Comparison of ENCODE assay signal across 11 cellular contexts in genomic region chr3:59654120-59654952, GRCh38.
DNase-seq lines count a peak whose midpoint lies in the region; ATAC-seq, FAIRE-seq and TF ChIP-seq lines count a peak whose summit lies in the region.
"Had no signal": no experiment of that assay in that cellular context is flagged by ENCODE, and none has a peak within 500 bp of the region (broad histone marks: within the 10 kb centered on the region; RNA-seq: fewer than 3 reads in every experiment).

No MANE protein-coding gene starts in this region.

- intact Hi-C loops in right cardiac atrium (cut with DNase I) (no loop called here), sigmoid colon (cut with DNase I) (no loop called here), right lobe of liver (cut with DNase I) (no loop called here)

- TF ChIP-seq POLR2A in sigmoid colon (IDR thresholded peaks at IDR 0.05) (no peak), right lobe of liver (IDR thresholded peaks at IDR 0.05) (no peak)

- peak; percentile 9 for DNase-seq in ELF-1 (ENCODE audit: low read depth, low spot score)
- peak; percentile 88 for DNase-seq in bronchial epithelial cell (ENCODE audit: low read depth)
- peak; percentile 39 to 68 (median 60) for DNase-seq in right cardiac atrium
- DNase-seq in sigmoid colon = peak; percentile 68
- no peak for DNase-seq in NCI-H2196 treated with DMSO at 0.1 percent for 48 hours (lab: John Stamatoyannopoulos, UW; ENCODE audit: unreplicated experiment)
- no peak for DNase-seq in NCI-H2081 (lab: John Stamatoyannopoulos, UW)
- no peak for DNase-seq in stimulated activated CD4-positive, alpha-beta T cell treated with anti-CD3 and anti-CD28 coated beads, Interleukin-4, amount 100 ng/mL, for 1 hour
- no peak for DNase-seq in right lobe of liver
- DNase-seq: activated CD8-positive, alpha-beta memory T cell treated with anti-CD3 and anti-CD28 coated beads, Interleukin-2, amount 50 U/mL, for 48 hours; adrenal gland; Kasumi-1 had no signal

- FAIRE-seq in bronchial epithelial cell (lab: Jason Lieb, UNC) = peak; percentile 90

- WGBS in right cardiac atrium = 53% methylated on average over 19 of the region's 19 CpGs
- 80 to 85% methylated on average over 19 of the region's 19 CpGs for WGBS in sigmoid colon, 2 donors
- 57% methylated on average over 11 of the region's 19 CpGs for WGBS in right lobe of liver (ENCODE audit: insufficient coverage, low coverage, low lambda C conversion rate, missing lambda C conversion rate)

- no peaks in the 10 kb centered on the region for H3K36me3 ChIP-seq in bronchial epithelial cell (ENCODE audit: control insufficient read depth, insufficient read depth, low read length)
- H3K36me3 ChIP-seq in sigmoid colon = no peaks in the 10 kb centered on the region
- no peaks in the 10 kb centered on the region for H3K36me3 ChIP-seq in right lobe of liver
- H3K36me3 ChIP-seq: adrenal gland had no signal

- ATAC-seq in right cardiac atrium (peak; percentile 71 to 85), right lobe of liver (no peak)

- no peak for TF ChIP-seq EP300 in sigmoid colon (IDR thresholded peaks at IDR 0.05)

- TF ChIP-seq CTCF in bronchial epithelial cell (IDR thresholded peaks at IDR 0.05; ENCODE audit: insufficient read depth, low read length, severe bottlenecking) (no peak), sigmoid colon (IDR thresholded peaks at IDR 0.05) (no peak), right lobe of liver (IDR thresholded peaks at IDR 0.05) (no peak)

- H3K4me1 ChIP-seq in right cardiac atrium (ENCODE audit: control insufficient read depth, insufficient read depth, low read length) = no peaks in the 10 kb centered on the region
- no peaks in the 10 kb centered on the region for H3K4me1 ChIP-seq in sigmoid colon
- H3K4me1 ChIP-seq in right lobe of liver = no peaks in the 10 kb centered on the region
- H3K4me1 ChIP-seq: adrenal gland had no signal

- H3K4me3 ChIP-seq in bronchial epithelial cell (ENCODE audit: low read depth, low read length) = peak overlapping the region; percentile 9
- H3K4me3 ChIP-seq in right cardiac atrium (ENCODE audit: low read length) = no peak overlapping the region
- no peak overlapping the region for H3K4me3 ChIP-seq in sigmoid colon
- no peak overlapping the region for H3K4me3 ChIP-seq in right lobe of liver
- H3K4me3 ChIP-seq: adrenal gland had no signal

- no peaks in the 10 kb centered on the region for H3K9me3 ChIP-seq in right cardiac atrium (ENCODE audit: control insufficient read depth, low read length)
- H3K9me3 ChIP-seq in sigmoid colon = peaks cover 0 to 7% (median 2%) of the 10 kb centered on the region in 4 donors
- H3K9me3 ChIP-seq in right lobe of liver = no peaks in the 10 kb centered on the region

- H3K27me3 ChIP-seq in bronchial epithelial cell (ENCODE audit: control insufficient read depth, insufficient read depth, low read length) (no peaks in the 10 kb centered on the region), right cardiac atrium (ENCODE audit: control insufficient read depth, insufficient read depth) (no peaks in the 10 kb centered on the region), sigmoid colon (no peaks in the 10 kb centered on the region), right lobe of liver (no peaks in the 10 kb centered on the region)
- H3K27me3 ChIP-seq: adrenal gland had no signal

- H3K27ac ChIP-seq in right cardiac atrium (ENCODE audit: low read length) (no peak overlapping the region), sigmoid colon (peak overlapping the region in 1 of 4 donors; percentile 43), right lobe of liver (no peak overlapping the region)
- H3K27ac ChIP-seq: adrenal gland had no signal

Comparison
In these comparisons a context has a peak if more than half of its experiments do, and no peak if none do; other contexts are left out.
1. DNase-seq: peak in ELF-1 (single experiment), bronchial epithelial cell (single experiment), right cardiac atrium (3 of 3) and sigmoid colon (single experiment); none in NCI-H2196 treated with DMSO at 0.1 percent for 48 hours (single experiment), NCI-H2081 (0 of 2), stimulated activated CD4-positive, alpha-beta T cell treated with anti-CD3 and anti-CD28 coated beads, Interleukin-4, amount 100 ng/mL, for 1 hour (single experiment) and right lobe of liver (0 of 3).
2. ATAC-seq: peak in right cardiac atrium (2 of 2); none in right lobe of liver (0 of 4).